8 cellular contexts compared by ENCODE assay signal in genomic region chr9:70420267-70421019, GRCh38. TPM values are rescaled to one million over a fixed set of nuclear protein-coding genes. Genes with fewer than 3 reads are reported as not detected.
A peak's percentile ranks its signal among the peaks of the same experiment; 100 is the strongest.
DNase-seq lines count a peak whose midpoint lies in the region; ATAC-seq and TF ChIP-seq lines count a peak whose summit lies in the region.

No MANE protein-coding gene starts in this region.

- peak overlapping the region; percentile 81 to 95 (median 91) for H3K4me3 Mint-ChIP-seq in T-cell

- no peaks in the 10 kb centered on the region for H3K36me3 Mint-ChIP-seq in T-cell

- TF ChIP-seq CTCF in HCT116 (IDR thresholded peaks at IDR 0.05 in 2 of 3, conservative IDR thresholded peaks at IDR 0.05 in 1 of 3; ENCODE audit: borderline replicate concordance in 1 of 3, insufficient read depth in 1 of 3, low read depth in 2 of 3, low read length in 2 of 3) (no peak), sigmoid colon (IDR thresholded peaks at IDR 0.05) (no peak)

- H3K27me3 ChIP-seq in HCT116 (ENCODE audit: insufficient read depth, low read length) (no peaks in the 10 kb centered on the region), iPS-18a (ENCODE audit: control insufficient read depth, insufficient read depth, low read length) (peaks cover 39% of the 10 kb centered on the region), sigmoid colon (no peaks in the 10 kb centered on the region)

- RAD21 ChIA-PET in HCT116 (lab: Charles Lee; ENCODE audit: low non-redundant PET in 1 of 2, low total read pairs in 2 of 2, uncharacterized antibody in 2 of 2, unreplicated experiment in 2 of 2), result interaction anchor here in 1 of 2 experiments (0.7 kb wide), 1 partner anchor 91 kb away, joined by 5 read pairs; no protein-coding TSS in a partner anchor

- H3K4me3 ChIP-seq in HCT116 (replicated peaks in 1 of 2; ENCODE audit: low read depth in 1 of 2, low read length in 2 of 2) (peak overlapping the region; percentile 53 to 75), iPS-18a (ENCODE audit: low read length) (peak overlapping the region; percentile 69), sigmoid colon (peak overlapping the region; percentile 42 to 56 (median 51))

- H3K27ac Mint-ChIP-seq in T-cell, result peak overlapping the region; percentile 100

- CTCF ChIA-PET in HCT116 (lab: Charles Lee), result interaction anchor here (0.7 to 1.1 kb wide), 2 partner anchors 65 to 162 kb away, joined by 3 to 4 read pairs; no protein-coding TSS in a partner anchor
- CTCF ChIA-PET in T-cell (lab: Charles Lee), result interaction anchor here (0.5 to 1.5 kb wide), 7 partner anchors 19 to 182 kb away, joined by 3 to 9 read pairs (median 5); no protein-coding TSS in a partner anchor

- H3K9me3 Mint-ChIP-seq in T-cell, result no peaks in the 10 kb centered on the region

- H3K27me3 Mint-ChIP-seq in T-cell, result no peaks in the 10 kb centered on the region

- peak overlapping the region; percentile 100 for H3K4me2 ChIP-seq in HCT116 (ENCODE audit: low read length)

- no peak overlapping the region for H2AFZ ChIP-seq in HCT116 (ENCODE audit: low read depth, low read length, poor library complexity, severe bottlenecking)

- H3K79me2 ChIP-seq in HCT116 (ENCODE audit: insufficient read depth, low read length), result no peaks in the 10 kb centered on the region

- TF ChIP-seq EP300 in sigmoid colon (IDR thresholded peaks at IDR 0.05), result peak; percentile 79 to 97 (median 83)

- H3K9me2 ChIP-seq in HCT116 (ENCODE audit: insufficient read depth), result no peaks in the 10 kb centered on the region

- WGBS in sigmoid colon, 2 donors, result 0 to 1% methylated on average over 45 of the region's 45 CpGs

- peak; percentile 58 for DNase-seq in GM04504 (ENCODE audit: low read depth)
- peak; percentile 42 for DNase-seq in HCT116 (ENCODE audit: low read depth, low spot score)
- DNase-seq in NCI-H1105 (lab: John Stamatoyannopoulos, UW), result peak; percentile 82
- DNase-seq in T-cell, result peak in 7 of 34 experiments; percentile 14 to 34 (median 24)
- DNase-seq in brain pericyte (ENCODE audit: low read depth, low spot score), result peak; percentile 92
- peak; percentile 99 for DNase-seq in sigmoid colon
- DNase-seq in GM19240 (ENCODE audit: insufficient read length, low spot score), result no peak

- H3K4me1 ChIP-seq in HCT116 (ENCODE audit: control insufficient read depth in 1 of 2, insufficient read depth in 2 of 2, low read length in 2 of 2), result peaks cover 29 to 61% of the 10 kb centered on the region in 2 experiments
- peaks cover 16% of the 10 kb centered on the region for H3K4me1 ChIP-seq in iPS-18a (ENCODE audit: control insufficient read depth, low read depth, low read length)
- peaks cover 0 to 59% (median 50%) of the 10 kb centered on the region in 4 donors for H3K4me1 ChIP-seq in sigmoid colon

- ATAC-seq in HCT116, result peak; percentile 47
- ATAC-seq in T-cell (replicated peaks in 1 of 4), result peak in 3 of 4 experiments; percentile 0 to 34 (median 33)

- H4K20me1 ChIP-seq in HCT116 (ENCODE audit: insufficient read depth), result no peaks in the 10 kb centered on the region

- H3K9me3 ChIP-seq in HCT116 (ENCODE audit: control insufficient read depth in 1 of 2, insufficient read depth in 1 of 2, low read depth in 1 of 2, low read length in 2 of 2) (no peaks in the 10 kb centered on the region), iPS-18a (ENCODE audit: control insufficient read depth, low read depth, low read length) (no peaks in the 10 kb centered on the region), sigmoid colon (no peaks in the 10 kb centered on the region)

- no peaks in the 10 kb centered on the region for H3K36me3 ChIP-seq in HCT116 (ENCODE audit: control insufficient read depth in 1 of 2, insufficient read depth in 2 of 2, low read length in 2 of 2)
- H3K36me3 ChIP-seq in iPS-18a (ENCODE audit: control insufficient read depth, low read depth, low read length), result no peaks in the 10 kb centered on the region
- no peaks in the 10 kb centered on the region for H3K36me3 ChIP-seq in sigmoid colon

- POLR2A ChIA-PET in HCT116 (lab: Charles Lee) (interaction anchor here (0.7 to 3.4 kb wide), 13 partner anchors 8 to 1859 kb away, joined by 3 to 16 read pairs (median 4); no protein-coding TSS in a partner anchor), T-cell (lab: Charles Lee) (interaction anchor here (0.5 to 1.8 kb wide), 10 partner anchors 8 to 707 kb away, joined by 3 to 15 read pairs (median 3); no protein-coding TSS in a partner anchor)

- intact Hi-C loops in HCT116 (cut with micrococcal nuclease), result no loop called here
- intact Hi-C loops in sigmoid colon (cut with DNase I), result loop anchor here (1.0 kb wide), 2 partner anchors 9 to 60 kb away; no protein-coding TSS in a partner anchor

- no peak for TF ChIP-seq RAD21 in HCT116 (IDR thresholded peaks at IDR 0.05; ENCODE audit: low read depth)

- H3K27ac ChIP-seq in HCT116 (ENCODE audit: low read depth, low read length), result peak overlapping the region; percentile 96
- H3K27ac ChIP-seq in iPS-18a (ENCODE audit: low read length), result no peak overlapping the region
- H3K27ac ChIP-seq in sigmoid colon, result peak overlapping the region; percentile 98 to 100 (median 99)

- TF ChIP-seq POLR2A in HCT116 (IDR thresholded peaks at IDR 0.05; ENCODE audit: borderline replicate concordance, extremely low read depth, insufficient read depth, insufficient read length) (no peak), sigmoid colon (IDR thresholded peaks at IDR 0.05) (peak; percentile 87 to 92)

- BruUV-seq in HCT116 (replicated peaks; lab: Mats Ljungman, UMichigan), result no TSS peak

- H3K9ac ChIP-seq in HCT116 (ENCODE audit: low read length) (peak overlapping the region; percentile 90), iPS-18a (ENCODE audit: low read length) (peak overlapping the region; percentile 79)

- peaks cover 37 to 54% (median 53%) of the 10 kb centered on the region in 3 donors for H3K4me1 Mint-ChIP-seq in T-cell

TF ChIP-seq in HCT116, 20 proteins besides CTCF, POLR2A, EP300 and RAD21 (continues in another document):
- TF ChIP-seq TCF7L2 (IDR thresholded peaks at IDR 0.05; ENCODE audit: borderline replicate concordance, extremely low read depth, insufficient read depth, insufficient read length) (peak; percentile 75), MAX (IDR thresholded peaks at IDR 0.05) (no peak), SRF (IDR thresholded peaks at IDR 0.05; ENCODE audit: low read depth) (no peak), CBX3 (IDR thresholded peaks at IDR 0.05; ENCODE audit: low read depth) (no peak), ZNF274 (IDR thresholded peaks at IDR 0.05; ENCODE audit: low read depth, low read length) (no peak), ATF3 (IDR thresholded peaks at IDR 0.05) (no peak), SIN3A (IDR thresholded peaks at IDR 0.05; ENCODE audit: low read depth) (no peak), POLR2AphosphoS5 (IDR thresholded peaks at IDR 0.05; ENCODE audit: low read depth, low read length) (peak; percentile 75), EZH2phosphoT487 (IDR thresholded peaks at IDR 0.05; ENCODE audit: borderline replicate concordance) (no peak), EZH2 (IDR thresholded peaks at IDR 0.05) (no peak), ZFX (IDR thresholded peaks at IDR 0.05) (peak; percentile 35; the same call in 1 of the 2 replicates), ZBTB33 (IDR thresholded peaks at IDR 0.05; ENCODE audit: extremely low read depth, insufficient replicate concordance, low read length) (no peak), JUND (IDR thresholded peaks at IDR 0.05) (no peak), CEBPB (IDR thresholded peaks at IDR 0.05; ENCODE audit: low read depth) (no peak), ELF1 (IDR thresholded peaks at IDR 0.05; ENCODE audit: borderline replicate concordance, low read depth) (no peak)

RNA-seq across cellular contexts. Expression of gene KLF9, which starts 6.0 kb away (rescaled TPM):
- total RNA-seq in HCT116 (2021; ENCODE audit: unreplicated experiment) (8.3 TPM), T-cell (10 to 100 TPM; 21.7 to 91.7 (median 23.6) TPM), sigmoid colon (100 to 1,000 TPM; 120 to 184 (median 159) TPM)
- 3.8 and 4.1 TPM in 2 replicates for polyA plus RNA-seq in HCT116 (2012)
- 10 to 100 TPM; 20.4 to 23.7 (median 22.0) TPM for polyA plus RNA-seq in sigmoid colon
